In genomic region chr7:101137651-101138148, GRCh38 we compare ENCODE assay signal across 1 cellular context.
TF ChIP-seq lines count a peak whose summit lies in the region.

No MANE protein-coding gene starts in this region.

TF ChIP-seq in HepG2, 621 proteins besides CTCF, POLR2A, EP300 and RAD21 (continued from another document):
- TF ChIP-seq SKI (IDR thresholded peaks at IDR 0.05; ENCODE audit: partially characterized antibody) (no peak), PAXIP1 (CRISPR knock-in tag; conservative IDR thresholded peaks at IDR 0.05) (peak; percentile 25; the same call in 1 of the 2 replicates), LRRFIP1 (CRISPR knock-in tag; conservative IDR thresholded peaks at IDR 0.05) (no peak), GTF3A (CRISPR knock-in tag; conservative IDR thresholded peaks at IDR 0.05) (no peak), MXD1 (CRISPR knock-in tag; IDR thresholded peaks at IDR 0.05) (no peak), ISL2 (CRISPR knock-in tag; IDR thresholded peaks at IDR 0.05) (no peak), ZNF251 (CRISPR knock-in tag; IDR thresholded peaks at IDR 0.05) (no peak), HMGXB4 (CRISPR knock-in tag; IDR thresholded peaks at IDR 0.05; ENCODE audit: borderline replicate concordance in 1 of 2, low read depth in 1 of 2) (peak in 1 of 2 experiments; percentile 14; a peak in 1 of 4 replicates), ZNF329 (CRISPR knock-in tag; IDR thresholded peaks at IDR 0.05; ENCODE audit: low read depth) (no peak), ZNF724P (CRISPR knock-in tag; IDR thresholded peaks at IDR 0.05; ENCODE audit: borderline replicate concordance) (no peak), ZNF205 (CRISPR knock-in tag; IDR thresholded peaks at IDR 0.05) (no peak), ZNF678 (CRISPR knock-in tag; IDR thresholded peaks at IDR 0.05) (no peak), POLR2AphosphoS2 (IDR thresholded peaks at IDR 0.05; ENCODE audit: low read depth, low read length) (0 out of 2 replicates have a peak, but pooled peaks have one; percentile 29), AGO1 (IDR thresholded peaks at IDR 0.05; ENCODE audit: low read depth, low read length, poor library complexity, severe bottlenecking) (peak; percentile 35), ZBTB3 (CRISPR knock-in tag; IDR thresholded peaks at IDR 0.05; ENCODE audit: borderline replicate concordance, low read depth) (no peak), ZNF878 (CRISPR knock-in tag; IDR thresholded peaks at IDR 0.05) (peak; percentile 59; the same call in 1 of the 2 replicates), E2F1 (CRISPR knock-in tag; IDR thresholded peaks at IDR 0.05) (no peak), SAP130 (CRISPR knock-in tag; IDR thresholded peaks at IDR 0.05; ENCODE audit: low read depth) (peak; percentile 14)
- TF ChIP-seq, protein P1, sequence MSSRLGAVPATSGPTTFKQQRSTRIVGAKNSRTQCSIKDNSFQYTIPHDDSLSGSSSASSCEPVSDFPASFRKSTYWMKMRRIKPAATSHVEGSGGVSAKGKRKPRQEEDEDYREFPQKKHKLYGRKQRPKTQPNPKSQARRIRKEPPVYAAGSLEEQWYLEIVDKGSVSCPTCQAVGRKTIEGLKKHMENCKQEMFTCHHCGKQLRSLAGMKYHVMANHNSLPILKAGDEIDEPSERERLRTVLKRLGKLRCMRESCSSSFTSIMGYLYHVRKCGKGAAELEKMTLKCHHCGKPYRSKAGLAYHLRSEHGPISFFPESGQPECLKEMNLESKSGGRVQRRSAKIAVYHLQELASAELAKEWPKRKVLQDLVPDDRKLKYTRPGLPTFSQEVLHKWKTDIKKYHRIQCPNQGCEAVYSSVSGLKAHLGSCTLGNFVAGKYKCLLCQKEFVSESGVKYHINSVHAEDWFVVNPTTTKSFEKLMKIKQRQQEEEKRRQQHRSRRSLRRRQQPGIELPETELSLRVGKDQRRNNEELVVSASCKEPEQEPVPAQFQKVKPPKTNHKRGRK (CRISPR knock-in tag; IDR thresholded peaks at IDR 0.05) = no peak
- TF ChIP-seq, protein P2, sequence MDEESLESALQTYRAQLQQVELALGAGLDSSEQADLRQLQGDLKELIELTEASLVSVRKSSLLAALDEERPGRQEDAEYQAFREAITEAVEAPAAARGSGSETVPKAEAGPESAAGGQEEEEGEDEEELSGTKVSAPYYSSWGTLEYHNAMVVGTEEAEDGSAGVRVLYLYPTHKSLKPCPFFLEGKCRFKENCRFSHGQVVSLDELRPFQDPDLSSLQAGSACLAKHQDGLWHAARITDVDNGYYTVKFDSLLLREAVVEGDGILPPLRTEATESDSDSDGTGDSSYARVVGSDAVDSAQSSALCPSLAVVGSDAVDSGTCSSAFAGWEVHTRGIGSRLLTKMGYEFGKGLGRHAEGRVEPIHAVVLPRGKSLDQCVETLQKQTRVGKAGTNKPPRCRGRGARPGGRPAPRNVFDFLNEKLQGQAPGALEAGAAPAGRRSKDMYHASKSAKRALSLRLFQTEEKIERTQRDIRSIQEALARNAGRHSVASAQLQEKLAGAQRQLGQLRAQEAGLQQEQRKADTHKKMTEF (CRISPR knock-in tag; IDR thresholded peaks at IDR 0.05) = peak; percentile 7; the same call in 1 of the 2 replicates
